7 cellular contexts compared by ENCODE assay signal in genomic region chr1:66333463-66334232, GRCh38.
DNase-seq lines count a peak whose midpoint lies in the region; ATAC-seq and TF ChIP-seq lines count a peak whose summit lies in the region.

No MANE protein-coding gene starts in this region.

- H2BK5ac ChIP-seq in H9 (ENCODE audit: insufficient read length, low read length) = no peak overlapping the region

- H3K36me3 ChIP-seq in iPS-15b (ENCODE audit: control insufficient read depth, insufficient read depth, low read length) (no peaks in the 10 kb centered on the region), subcutaneous abdominal adipose tissue (ENCODE audit: control insufficient read depth in 5 of 5, insufficient read depth in 5 of 5, low read length in 5 of 5) (no peaks in the 10 kb centered on the region)

- ATAC-seq in activated CD8-positive, alpha-beta T cell treated with anti-CD3 and anti-CD28 coated beads, Interleukin-2, amount 10 ng/mL, durations not matched to agents 7 days and 5 days = no peak
- no peak for ATAC-seq in foreskin keratinocyte

- H2BK20ac ChIP-seq in H9 (ENCODE audit: low read depth, low read length, poor library complexity, severe bottlenecking) = no peak overlapping the region

- H3K14ac ChIP-seq in H9 (ENCODE audit: insufficient read depth, low read length) = no peak overlapping the region

- H4K91ac ChIP-seq in H9 (ENCODE audit: insufficient read length, low read depth, low read length) = no peak overlapping the region

- H4K8ac ChIP-seq in H9 (replicated peaks; ENCODE audit: insufficient read length, low read depth, low read length) = no peak overlapping the region

- H3K79me2 ChIP-seq in H9 (ENCODE audit: insufficient read depth, low read length) = peaks cover 17% of the 10 kb centered on the region; the same call in 1 of the 2 replicates

- no peaks in the 10 kb centered on the region for H3K9me3 Mint-ChIP-seq in H9
- H3K9me3 Mint-ChIP-seq in activated CD8-positive, alpha-beta T cell treated with anti-CD3 and anti-CD28 coated beads, Interleukin-2, amount 10 ng/mL, durations not matched to agents 7 days and 5 days (ENCODE audit: insufficient read depth) = peaks cover 3% of the 10 kb centered on the region

- no peak overlapping the region for H2BK15ac ChIP-seq in H9 (ENCODE audit: low read depth, low read length)

- POLR2A ChIA-PET in activated CD8-positive, alpha-beta T cell treated with anti-CD3 and anti-CD28 coated beads, Interleukin-2, amount 10 ng/mL, durations not matched to agents 7 days and 5 days (lab: Charles Lee) = interaction anchor here (0.7 to 7.8 kb wide), 8 partner anchors 16 to 111 kb away, joined by 3 to 87 read pairs (median 6); no protein-coding TSS in a partner anchor

- no peak overlapping the region for H3K4ac ChIP-seq in H9 (ENCODE audit: low read depth, low read length)

- DNase-seq in H9 (no peak), globus pallidus (ENCODE audit: low spot score) (no peak), 8988T (no peak), foreskin keratinocyte (no peak)
- no peak for DNase-seq in activated CD8-positive, alpha-beta T cell treated with anti-CD3 and anti-CD28 coated beads, Interleukin-2, amount 10 ng/mL, durations not matched to agents 7 days and 5 days

- H2BK120ac ChIP-seq in H9 (ENCODE audit: low read depth, low read length, poor library complexity, severe bottlenecking) = no peak overlapping the region

- peaks cover 0 to 4% (median 2%) of the 10 kb centered on the region in 3 experiments; a peak in 2 of 7 replicates for H3K36me3 Mint-ChIP-seq in H9 (ENCODE audit: insufficient read depth in 1 of 3, low read depth in 3 of 3)
- peaks cover 60% of the 10 kb centered on the region for H3K36me3 Mint-ChIP-seq in activated CD8-positive, alpha-beta T cell treated with anti-CD3 and anti-CD28 coated beads, Interleukin-2, amount 10 ng/mL, durations not matched to agents 7 days and 5 days (ENCODE audit: low read depth)

- no CpG with 5 or more reads among the region's 4 CpGs for WGBS in H9 (ENCODE audit: extremely low coverage, insufficient read length, low lambda C conversion rate)

- peaks cover 4% of the 10 kb centered on the region for H3K79me1 ChIP-seq in H9 (ENCODE audit: insufficient read depth, low read depth, low read length, poor library complexity, severe bottlenecking)

- H3K27ac Mint-ChIP-seq in H9 = peak overlapping the region in 1 of 3 experiments; percentile 35; a peak in 4 of 7 replicates
- H3K27ac Mint-ChIP-seq in activated CD8-positive, alpha-beta T cell treated with anti-CD3 and anti-CD28 coated beads, Interleukin-2, amount 10 ng/mL, durations not matched to agents 7 days and 5 days = peak overlapping the region; percentile 91

- H3T11ph ChIP-seq in H9 (ENCODE audit: low read length) = no peak overlapping the region

- no peaks in the 10 kb centered on the region for H3K27me3 ChIP-seq in H9 (ENCODE audit: insufficient read depth, low read length)
- no peaks in the 10 kb centered on the region for H3K27me3 ChIP-seq in iPS-15b (ENCODE audit: control insufficient read depth, insufficient read depth, low read length)
- H3K27me3 ChIP-seq in subcutaneous abdominal adipose tissue (ENCODE audit: control insufficient read depth in 5 of 5, insufficient read depth in 4 of 5, low read length in 5 of 5) = peaks cover 0 to 4% (median 0%) of the 10 kb centered on the region in 5 donors
- peaks cover 23% of the 10 kb centered on the region for H3K27me3 ChIP-seq in foreskin keratinocyte

- TF ChIP-seq CTCF in H9 (conservative IDR thresholded peaks at IDR 0.05) (no peak), foreskin keratinocyte (conservative IDR thresholded peaks at IDR 0.05) (no peak)

- no peak overlapping the region for H2BK12ac ChIP-seq in H9 (ENCODE audit: insufficient read length, low read depth, low read length)

- H3K9me3 ChIP-seq in H9 (ENCODE audit: control insufficient read depth, low read depth, low read length) (no peaks in the 10 kb centered on the region), iPS-15b (ENCODE audit: control insufficient read depth, insufficient read depth, low read length) (no peaks in the 10 kb centered on the region), subcutaneous abdominal adipose tissue (ENCODE audit: control insufficient read depth in 5 of 5, low read length in 5 of 5) (no peaks in the 10 kb centered on the region)

- H3K4me1 Mint-ChIP-seq in H9 = peaks cover 54 to 61% of the 10 kb centered on the region in 2 experiments
- H3K4me1 Mint-ChIP-seq in activated CD8-positive, alpha-beta T cell treated with anti-CD3 and anti-CD28 coated beads, Interleukin-2, amount 10 ng/mL, durations not matched to agents 7 days and 5 days (ENCODE audit: low read depth) = peaks cover 61% of the 10 kb centered on the region

- no peak overlapping the region for H2AFZ ChIP-seq in H9 (ENCODE audit: low read length)

- no peaks in the 10 kb centered on the region for H4K20me1 ChIP-seq in H9 (ENCODE audit: control insufficient read depth, insufficient read depth, insufficient read length)

- H3K4me2 ChIP-seq in H9 (ENCODE audit: insufficient read depth, insufficient read length, low read length) = peak overlapping the region; percentile 58

- H3K23ac ChIP-seq in H9 (ENCODE audit: insufficient read length, low read depth, low read length) = no peak overlapping the region

- H3K23me2 ChIP-seq in H9 (ENCODE audit: insufficient read length, low read depth, low read length, poor library complexity, severe bottlenecking) = peaks cover 3% of the 10 kb centered on the region

- H3K56ac ChIP-seq in H9 (ENCODE audit: insufficient read length, low read depth, low read length) = no peak overlapping the region

- H3K4me3 ChIP-seq in iPS-15b (ENCODE audit: low read depth, low read length) (peak overlapping the region; percentile 31), subcutaneous abdominal adipose tissue (ENCODE audit: low read depth in 1 of 5, low read length in 5 of 5) (peak overlapping the region; percentile 48 to 86 (median 72))

- no peaks in the 10 kb centered on the region for H3K27me3 Mint-ChIP-seq in H9 (ENCODE audit: low read depth)
- no peaks in the 10 kb centered on the region for H3K27me3 Mint-ChIP-seq in activated CD8-positive, alpha-beta T cell treated with anti-CD3 and anti-CD28 coated beads, Interleukin-2, amount 10 ng/mL, durations not matched to agents 7 days and 5 days (ENCODE audit: low read depth)

- peak overlapping the region; percentile 81 to 82 for H3K4me3 Mint-ChIP-seq in H9
- H3K4me3 Mint-ChIP-seq in activated CD8-positive, alpha-beta T cell treated with anti-CD3 and anti-CD28 coated beads, Interleukin-2, amount 10 ng/mL, durations not matched to agents 7 days and 5 days = peak overlapping the region; percentile 97

- peaks cover 11% of the 10 kb centered on the region; the same call in 1 of the 2 replicates for H3K4me1 ChIP-seq in H9 (ENCODE audit: insufficient read depth, low read length)
- peaks cover 24% of the 10 kb centered on the region for H3K4me1 ChIP-seq in iPS-15b (ENCODE audit: control insufficient read depth, insufficient read depth, low read length)
- H3K4me1 ChIP-seq in subcutaneous abdominal adipose tissue (ENCODE audit: control insufficient read depth in 5 of 5, insufficient read depth in 5 of 5, low read length in 5 of 5) = peaks cover 7 to 55% (median 30%) of the 10 kb centered on the region in 5 donors
- peaks cover 5% of the 10 kb centered on the region for H3K4me1 ChIP-seq in foreskin keratinocyte

- peak overlapping the region; percentile 53 for H3K9ac ChIP-seq in H9 (ENCODE audit: extremely low read depth, insufficient read length, low read length)
- no peak overlapping the region for H3K9ac ChIP-seq in iPS-15b (ENCODE audit: low read depth, low read length)
- peak overlapping the region in 4 of 5 donors; percentile 29 to 70 (median 38) for H3K9ac ChIP-seq in subcutaneous abdominal adipose tissue (ENCODE audit: low read length in 5 of 5)

- H4K5ac ChIP-seq in H9 (ENCODE audit: insufficient read length, low read depth, low read length) = no peak overlapping the region

- H3K18ac ChIP-seq in H9 (ENCODE audit: insufficient read length, low read depth, low read length) = no peak overlapping the region

- H2AK5ac ChIP-seq in H9 (ENCODE audit: insufficient read length, low read length) = no peak overlapping the region

- H3K27ac ChIP-seq in H9 (ENCODE audit: insufficient read length, low read depth, low read length) = peak overlapping the region; percentile 7
- H3K27ac ChIP-seq in subcutaneous abdominal adipose tissue (ENCODE audit: low read depth, low read length) = peak overlapping the region; percentile 75
- no peak overlapping the region for H3K27ac ChIP-seq in foreskin keratinocyte

- CTCF ChIA-PET in activated CD8-positive, alpha-beta T cell treated with anti-CD3 and anti-CD28 coated beads, Interleukin-2, amount 10 ng/mL, durations not matched to agents 7 days and 5 days (lab: Charles Lee) = interaction anchor here (0.7 to 8.2 kb wide), 16 partner anchors 11 to 111 kb away, joined by 3 to 92 read pairs (median 10); no protein-coding TSS in a partner anchor
